In the genomic region with DNA sequence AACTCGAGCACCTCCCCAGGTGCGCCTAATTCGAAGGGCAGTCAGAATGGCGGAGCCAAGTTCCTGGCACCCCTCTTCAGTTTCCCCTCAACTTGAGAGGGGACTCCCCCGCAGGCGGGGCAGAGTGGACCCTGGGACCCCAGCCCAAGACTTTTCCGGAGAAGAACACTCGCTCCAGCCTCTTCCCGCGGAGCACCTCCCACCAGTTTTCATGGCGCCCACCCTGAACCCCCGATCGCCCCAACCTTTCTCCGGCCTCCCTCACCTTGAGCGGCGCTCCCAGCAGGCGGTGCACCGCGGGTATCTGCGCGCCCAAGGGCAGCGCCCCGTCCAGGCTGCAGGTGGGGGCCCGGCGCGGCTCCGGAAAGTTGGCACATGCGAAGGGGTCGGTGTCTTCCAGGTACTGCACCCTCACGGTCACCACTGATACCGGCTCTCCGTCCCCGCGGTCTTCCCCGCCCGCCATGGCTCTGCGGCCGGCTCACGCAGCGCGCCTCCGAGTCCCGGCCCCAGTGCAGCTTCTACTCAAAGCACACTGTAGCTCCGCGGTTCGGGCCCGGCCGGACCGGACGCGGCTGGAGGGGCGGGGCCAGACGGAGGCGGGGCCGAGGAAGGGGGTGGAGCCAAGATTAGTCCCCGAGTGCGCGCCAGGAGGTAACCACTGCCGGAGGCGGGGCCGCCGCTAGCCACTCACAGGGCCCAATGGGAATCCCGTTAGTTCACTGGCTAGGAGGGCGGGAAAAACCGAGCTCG, we compare ENCODE assay signal across 8 cellular contexts. TPM values are rescaled to one million over a fixed set of nuclear protein-coding genes. Genes with fewer than 3 reads are reported as not detected.
A peak's percentile ranks its signal among the peaks of the same experiment; 100 is the strongest.
DNase-seq lines count a peak whose midpoint lies in the region; ATAC-seq and TF ChIP-seq lines count a peak whose summit lies in the region.

A gene (minus strand): TSS at position 537 of the 753 bp plus-strand sequence. CDS start 71 bp downstream, at position 466.

- peak within 1 kb of the TSS; percentile 93 for H3K27ac ChIP-seq in C4-2B

- DNase-seq in NCI-H748 treated with DMSO at 0.1 percent for 48 hours (lab: John Stamatoyannopoulos, UW) (peak; percentile 83), cortex of kidney (lab: John Stamatoyannopoulos, UW) (peak; percentile 58), left lobe of liver (ENCODE audit: low spot score) (peak; percentile 91)
- peak; percentile 93 for DNase-seq in activated CD4-positive, alpha-beta T cell treated with anti-CD3 and anti-CD28 coated beads, Interleukin-2, amount 50 U/mL, for 1 hour
- peak; percentile 97 to 100 for DNase-seq in stimulated activated CD4-positive, alpha-beta T cell treated with anti-CD3 and anti-CD28 coated beads, Interleukin-2, amount 100 ng/mL, for 24 hours

- TF ChIP-seq CTCF in C4-2B (conservative IDR thresholded peaks at IDR 0.05): peak; percentile 6; the same call in 1 of the 2 replicates

- ATAC-seq in GM19395 (IDR thresholded peaks at IDR 0.05; ENCODE audit: unreplicated experiment): peak; percentile 46
- ATAC-seq in HG03558 (IDR thresholded peaks at IDR 0.05; ENCODE audit: extremely low read depth, unreplicated experiment): peak; percentile 38
- peak; percentile 87 for ATAC-seq in left lobe of liver

RNA-seq across cellular contexts. Expression of the gene that starts here (rescaled TPM):
- 5.9 TPM for total RNA-seq in left lobe of liver

Comparison
In these comparisons a context has a peak if more than half of its experiments do, and no peak if none do; other contexts are left out.
1. Peak in every context shown above with its lines: DNase-seq, ATAC-seq and H3K27ac ChIP-seq.